9 cellular contexts compared by ENCODE assay signal in genomic region chr22:46065733-46066454, GRCh38.
DNase-seq lines count a peak whose midpoint lies in the region; ATAC-seq and TF ChIP-seq lines count a peak whose summit lies in the region.
"Had no signal": no experiment of that assay in that cellular context is flagged by ENCODE, and none has a peak within 500 bp of the region (broad histone marks: within the 10 kb centered on the region; RNA-seq: fewer than 3 reads in every experiment).

No MANE protein-coding gene starts in this region.

- H3K79me2 ChIP-seq in mammary epithelial cell (ENCODE audit: insufficient read depth, low read length): peaks cover 99% of the 10 kb centered on the region

- BruUV-seq in mammary epithelial cell (replicated peaks; lab: Mats Ljungman, UMichigan): no TSS peak

- no peaks in the 10 kb centered on the region for H4K20me1 ChIP-seq in mammary epithelial cell (ENCODE audit: insufficient read depth, low read length)

- H2BK120ac ChIP-seq in mesenchymal stem cell (ENCODE audit: low read depth, low read length): no peak overlapping the region

- no peak overlapping the region for H2AFZ ChIP-seq in mammary epithelial cell (ENCODE audit: low read depth, low read length)
- H2AFZ ChIP-seq in mesenchymal stem cell (ENCODE audit: low read depth, low read length): no peak overlapping the region

- peaks cover 16 to 83% (median 62%) of the 10 kb centered on the region in 12 donors for H3K4me1 ChIP-seq in heart left ventricle
- H3K4me1 ChIP-seq in mammary epithelial cell (ENCODE audit: insufficient read depth, low read length): peaks cover 43% of the 10 kb centered on the region
- peaks cover 18% of the 10 kb centered on the region for H3K4me1 ChIP-seq in mesenchymal stem cell (ENCODE audit: control insufficient read depth, insufficient read depth, low read depth, low read length)
- H3K4me1 ChIP-seq in urinary bladder (ENCODE audit: insufficient read depth): no peaks in the 10 kb centered on the region

- CTCF ChIA-PET in mammary epithelial cell (lab: Charles Lee; ENCODE audit: low non-redundant PET): interaction anchor here (0.6 kb wide), 1 partner anchor 59 kb away, joined by 3 read pairs; no protein-coding TSS in a partner anchor

- no peak for TF ChIP-seq POLR2A in heart left ventricle (IDR thresholded peaks at IDR 0.05)

- H3K14ac ChIP-seq in mesenchymal stem cell (ENCODE audit: low read length in 2 of 2): no peak overlapping the region

- H2AK5ac ChIP-seq in mesenchymal stem cell (ENCODE audit: low read length, severe bottlenecking): no peak overlapping the region

- no peak overlapping the region for H3K4ac ChIP-seq in mesenchymal stem cell (ENCODE audit: low read depth in 1 of 2, low read length in 2 of 2)

- no peak for TF ChIP-seq CTCF in heart left ventricle (IDR thresholded peaks at IDR 0.05)
- TF ChIP-seq CTCF in mammary epithelial cell (conservative IDR thresholded peaks at IDR 0.05 in 1 of 2, IDR thresholded peaks at IDR 0.05 in 1 of 2; ENCODE audit: extremely low read depth in 1 of 2, insufficient read depth in 1 of 2, low read depth in 1 of 2, low read length in 2 of 2): no peak

- dilution Hi-C loops in mammary epithelial cell (cut with HindIII; ENCODE audit: low sequenced_read_pairs): no loop called here

- H2BK15ac ChIP-seq in mesenchymal stem cell (ENCODE audit: low read depth, poor library complexity, severe bottlenecking): no peak overlapping the region

- no peak for DNase-seq in heart left ventricle
- no peak for DNase-seq in Right ventricle myocardium superior
- DNase-seq in mammary epithelial cell: peak; percentile 46
- no peak for DNase-seq in mesenchymal stem cell
- DNase-seq in SW480 (ENCODE audit: low spot score): no peak
- DNase-seq in NCI-H2107 (lab: John Stamatoyannopoulos, UW): no peak
- DNase-seq: amygdala had no signal

- H3K9ac ChIP-seq in mammary epithelial cell (ENCODE audit: insufficient read depth, low read length) (peak overlapping the region; percentile 95), mesenchymal stem cell (ENCODE audit: low read length) (peak overlapping the region; percentile 96)

- WGBS in heart left ventricle, 4 donors: 68 to 88% (median 75%) methylated on average over 1 of the region's 1 CpG
- 0% methylated on average over 1 of the region's 1 CpG for WGBS in mammary epithelial cell (ENCODE audit: low coverage, missing lambda C conversion rate)
- no CpG with 5 or more reads among the region's 1 CpG for WGBS in mesenchymal stem cell
- 92% methylated on average over 1 of the region's 1 CpG for WGBS in urinary bladder

- peaks cover 22% of the 10 kb centered on the region for H3K79me1 ChIP-seq in mesenchymal stem cell (replicated peaks; ENCODE audit: low read length, poor library complexity, severe bottlenecking)

- H3K4me2 ChIP-seq in mammary epithelial cell (ENCODE audit: insufficient read depth, low read depth, low read length) (peak overlapping the region; percentile 97), mesenchymal stem cell (ENCODE audit: low read length, poor library complexity, severe bottlenecking) (no peak overlapping the region)

- no peak overlapping the region for H3K18ac ChIP-seq in mesenchymal stem cell (ENCODE audit: low read depth in 1 of 2, low read length in 2 of 2)

- H3K27me3 ChIP-seq in heart left ventricle: no peaks in the 10 kb centered on the region
- no peaks in the 10 kb centered on the region for H3K27me3 ChIP-seq in mammary epithelial cell (ENCODE audit: insufficient read depth, low read length)
- H3K27me3 ChIP-seq in mesenchymal stem cell (ENCODE audit: control insufficient read depth in 1 of 2, insufficient read depth in 1 of 2, low read length in 2 of 2): no peaks in the 10 kb centered on the region

- H2BK5ac ChIP-seq in mesenchymal stem cell (ENCODE audit: low read depth, low read length, poor library complexity, severe bottlenecking): no peak overlapping the region

- ATAC-seq in heart left ventricle (no peak), Right ventricle myocardium superior (ENCODE audit: poor library complexity) (no peak), HG03439 (IDR thresholded peaks at IDR 0.05; ENCODE audit: unreplicated experiment) (no peak)

- in situ Hi-C loops in mammary epithelial cell (cut with MboI; ENCODE audit: low sequenced_read_pairs in 2 of 2): no loop called here

- no peak overlapping the region for H2BK12ac ChIP-seq in mesenchymal stem cell (ENCODE audit: low read length in 2 of 2)

- H3K23ac ChIP-seq in mesenchymal stem cell (ENCODE audit: low read length in 2 of 2): no peak overlapping the region

- H3K36me3 ChIP-seq in heart left ventricle (peaks cover 0 to 2% (median 0%) of the 10 kb centered on the region in 9 donors), mammary epithelial cell (ENCODE audit: insufficient read depth, low read length) (no peaks in the 10 kb centered on the region), mesenchymal stem cell (ENCODE audit: control insufficient read depth in 1 of 2, insufficient read depth in 2 of 2, low read depth in 1 of 2, low read length in 2 of 2) (peaks cover 3 to 5% of the 10 kb centered on the region in 2 experiments), urinary bladder (ENCODE audit: insufficient read depth) (no peaks in the 10 kb centered on the region)

- H3K9me3 ChIP-seq in heart left ventricle (no peaks in the 10 kb centered on the region), mammary epithelial cell (replicated peaks; ENCODE audit: insufficient read depth, low read length) (no peaks in the 10 kb centered on the region), mesenchymal stem cell (ENCODE audit: control insufficient read depth, low read length) (no peaks in the 10 kb centered on the region)

- no peak overlapping the region for H4K8ac ChIP-seq in mesenchymal stem cell (ENCODE audit: low read length)

- no peak overlapping the region for H4K91ac ChIP-seq in mesenchymal stem cell (ENCODE audit: low read length)

- intact Hi-C loops in heart left ventricle (cut with DNase I): no loop called here
- intact Hi-C loops in Right ventricle myocardium superior (cut with DNase I): no loop called here
- intact Hi-C loops in mammary epithelial cell (cut with micrococcal nuclease): loop anchor here (2.0 kb wide), 1 partner anchor 39 kb away; no protein-coding TSS in a partner anchor

- H3K4me3 ChIP-seq in heart left ventricle (peak overlapping the region in 9 of 12 donors; percentile 28 to 93 (median 87)), mammary epithelial cell (replicated peaks in 1 of 3; ENCODE audit: insufficient read depth in 1 of 3, low read depth in 2 of 3, low read length in 3 of 3) (peak overlapping the region; percentile 13 to 69 (median 48)), mesenchymal stem cell (ENCODE audit: insufficient read depth in 1 of 2, low read depth in 1 of 2, low read length in 2 of 2) (peak overlapping the region in 1 of 2 experiments; percentile 80), urinary bladder (ENCODE audit: low read depth, low read length) (no peak overlapping the region)

- peak overlapping the region; percentile 99 to 100 (median 100) for H3K27ac ChIP-seq in heart left ventricle
- H3K27ac ChIP-seq in mammary epithelial cell (ENCODE audit: insufficient read depth, low read depth, low read length): peak overlapping the region; percentile 99
- H3K27ac ChIP-seq in mesenchymal stem cell (ENCODE audit: low read length, poor library complexity, severe bottlenecking): no peak overlapping the region
- H3K27ac ChIP-seq in urinary bladder (ENCODE audit: low read depth): peak overlapping the region; percentile 11
